ENCODE assay signal across 1 cellular context in the genomic region with DNA sequence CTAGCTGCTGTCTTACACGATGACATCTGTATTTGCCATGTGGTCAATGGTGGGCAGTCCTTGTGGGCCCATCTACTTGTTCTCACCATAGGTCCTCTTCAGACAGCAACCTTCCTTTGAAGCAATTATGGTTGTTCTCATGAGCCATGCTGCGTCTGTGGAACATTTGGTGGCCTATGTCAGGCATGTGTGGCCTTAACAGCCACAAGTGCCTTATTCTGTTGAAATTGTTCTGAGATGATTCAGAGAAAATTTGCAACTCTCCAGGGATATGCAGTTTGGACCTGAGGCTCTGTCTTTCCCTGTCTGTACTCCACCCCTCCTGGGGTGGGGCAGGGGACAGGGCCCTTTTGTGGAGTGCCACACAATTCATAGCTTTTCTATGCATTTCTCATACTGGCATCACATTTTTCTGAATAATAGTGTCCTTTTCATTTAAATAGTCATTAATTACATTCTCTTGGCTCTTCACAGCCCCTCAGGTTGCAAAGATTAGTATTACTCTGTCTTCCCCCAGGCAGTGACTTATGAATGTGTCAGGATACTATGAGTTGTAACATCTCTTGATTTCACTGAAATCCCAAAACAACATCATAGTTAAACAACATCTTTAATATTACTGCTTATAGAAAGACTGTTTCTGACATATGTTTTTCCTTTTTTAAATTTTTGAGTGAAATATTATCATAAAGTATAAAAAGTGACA.
TF ChIP-seq lines count a peak whose summit lies in the region.

No MANE protein-coding gene starts in this region.

TF ChIP-seq in IMR-90, 13 proteins besides CTCF, POLR2A, EP300 and RAD21 (continued from another document):
- TF ChIP-seq, protein P1, sequence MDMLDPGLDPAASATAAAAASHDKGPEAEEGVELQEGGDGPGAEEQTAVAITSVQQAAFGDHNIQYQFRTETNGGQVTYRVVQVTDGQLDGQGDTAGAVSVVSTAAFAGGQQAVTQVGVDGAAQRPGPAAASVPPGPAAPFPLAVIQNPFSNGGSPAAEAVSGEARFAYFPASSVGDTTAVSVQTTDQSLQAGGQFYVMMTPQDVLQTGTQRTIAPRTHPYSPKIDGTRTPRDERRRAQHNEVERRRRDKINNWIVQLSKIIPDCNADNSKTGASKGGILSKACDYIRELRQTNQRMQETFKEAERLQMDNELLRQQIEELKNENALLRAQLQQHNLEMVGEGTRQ (IDR thresholded peaks at IDR 0.05; ENCODE audit: low read depth, low read length), result no peak
- TF ChIP-seq FOS (IDR thresholded peaks at IDR 0.05; ENCODE audit: low read depth, low read length) (no peak), RCOR1 (IDR thresholded peaks at IDR 0.05; ENCODE audit: insufficient replicate concordance, low read length) (no peak), BHLHE40 (IDR thresholded peaks at IDR 0.05; ENCODE audit: low read depth, low read length) (no peak), NFE2L2 (IDR thresholded peaks at IDR 0.05; ENCODE audit: low read depth, low read length) (no peak), MAZ (IDR thresholded peaks at IDR 0.05; ENCODE audit: borderline replicate concordance, low read depth, low read length) (no peak), CHD1 (IDR thresholded peaks at IDR 0.05; ENCODE audit: low read depth, low read length) (no peak), RFX5 (IDR thresholded peaks at IDR 0.05; ENCODE audit: low read depth, low read length) (no peak), MXI1 (IDR thresholded peaks at IDR 0.05; ENCODE audit: borderline replicate concordance, low read depth, low read length) (no peak), SMC3 (IDR thresholded peaks at IDR 0.05; ENCODE audit: low read depth, low read length) (no peak)
- TF ChIP-seq, protein P2, sequence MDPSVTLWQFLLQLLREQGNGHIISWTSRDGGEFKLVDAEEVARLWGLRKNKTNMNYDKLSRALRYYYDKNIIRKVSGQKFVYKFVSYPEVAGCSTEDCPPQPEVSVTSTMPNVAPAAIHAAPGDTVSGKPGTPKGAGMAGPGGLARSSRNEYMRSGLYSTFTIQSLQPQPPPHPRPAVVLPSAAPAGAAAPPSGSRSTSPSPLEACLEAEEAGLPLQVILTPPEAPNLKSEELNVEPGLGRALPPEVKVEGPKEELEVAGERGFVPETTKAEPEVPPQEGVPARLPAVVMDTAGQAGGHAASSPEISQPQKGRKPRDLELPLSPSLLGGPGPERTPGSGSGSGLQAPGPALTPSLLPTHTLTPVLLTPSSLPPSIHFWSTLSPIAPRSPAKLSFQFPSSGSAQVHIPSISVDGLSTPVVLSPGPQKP (IDR thresholded peaks at IDR 0.05; ENCODE audit: borderline replicate concordance, low read depth, low read length), result no peak
